16 cellular contexts compared by ENCODE assay signal in the genomic region with DNA sequence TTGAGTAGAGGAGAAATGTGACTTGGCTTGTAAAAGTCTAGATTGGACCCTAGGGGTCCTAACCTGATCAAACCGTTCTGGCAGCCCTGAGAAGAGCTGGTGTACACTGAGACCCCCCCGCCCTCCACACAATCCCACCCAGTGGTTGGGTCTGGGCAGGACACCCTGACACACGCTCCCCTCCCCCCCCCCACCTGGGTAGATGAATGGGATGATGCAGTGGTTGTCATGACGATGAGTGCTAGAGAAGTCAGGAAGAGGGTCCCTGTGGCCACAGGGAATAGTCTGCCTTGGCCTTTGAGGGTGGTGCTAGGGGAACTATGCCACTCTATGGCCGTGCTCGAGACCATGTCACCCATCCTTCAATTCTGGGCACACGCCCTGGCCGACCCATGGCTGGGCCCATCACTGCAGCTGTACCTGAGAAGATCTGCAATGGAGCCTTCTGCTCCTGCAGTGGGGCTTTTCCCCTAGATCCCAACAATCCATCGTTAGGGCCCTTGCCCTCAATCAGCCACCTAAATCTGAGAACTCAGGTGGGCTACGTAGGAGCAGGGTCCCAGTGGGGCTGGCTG. TPM values are rescaled to one million over a fixed set of nuclear protein-coding genes. Genes with fewer than 3 reads are reported as not detected.
DNase-seq lines count a peak whose midpoint lies in the region; ATAC-seq, FAIRE-seq and TF ChIP-seq lines count a peak whose summit lies in the region.
"Had no signal": no experiment of that assay in that cellular context is flagged by ENCODE, and none has a peak within 500 bp of the region (broad histone marks: within the 10 kb centered on the region; RNA-seq: fewer than 3 reads in every experiment).

No MANE protein-coding gene starts in this region.

- peaks cover 46% of the 10 kb centered on the region for H3K79me2 ChIP-seq in K562 (ENCODE audit: control insufficient read depth, insufficient read depth, low read length)

- DNase-seq in DMS 273 (lab: John Stamatoyannopoulos, UW; ENCODE audit: unreplicated experiment) = peak; percentile 34
- DNase-seq in DMS 273 treated with DMSO at 0.1 percent for 48 hours (lab: John Stamatoyannopoulos, UW) = no peak
- DNase-seq in BE2C = peak; percentile 22
- DNase-seq in K562 (ENCODE audit: extremely low read depth in 1 of 4, low spot score in 3 of 4) = peak in 3 of 4 experiments; percentile 10 to 49 (median 48)
- peak; percentile 82 for DNase-seq in mesenteric fat pad (ENCODE audit: low spot score)
- DNase-seq in thyroid gland = no peak
- DNase-seq in ascending aorta (ENCODE audit: low spot score in 2 of 2) = no peak
- no peak for DNase-seq in ureter (ENCODE audit: low spot score)
- DNase-seq: GF-D8, GM23248, KG1, NCI-H1694 treated with DMSO at 0.1 percent for 48 hours, OCI-M1, Right ventricle myocardium superior had no signal

- TF ChIP-seq CTCF in BE2C (IDR thresholded peaks at IDR 0.05; ENCODE audit: low read depth, low read length) = no peak
- no peak for TF ChIP-seq CTCF in K562 (IDR thresholded peaks at IDR 0.05 in 2 of 3, conservative IDR thresholded peaks at IDR 0.05 in 1 of 3; ENCODE audit: insufficient read depth in 2 of 3, low read depth in 1 of 3, low read length in 3 of 3)
- TF ChIP-seq CTCF in thyroid gland (IDR thresholded peaks at IDR 0.05) = no peak
- TF ChIP-seq CTCF in ascending aorta (IDR thresholded peaks at IDR 0.05) = no peak

- H3K4me1 ChIP-seq in BE2C (no peaks in the 10 kb centered on the region), K562 (replicated peaks in 1 of 2; ENCODE audit: control insufficient read depth in 2 of 2, insufficient read depth in 2 of 2, low read length in 2 of 2) (peaks cover 12 to 24% of the 10 kb centered on the region in 2 experiments; a peak in 4 of 5 replicates), thyroid gland (peaks cover 0 to 13% of the 10 kb centered on the region in 2 donors), ascending aorta (peaks cover 3 to 6% of the 10 kb centered on the region in 2 donors)

- H3K9me1 ChIP-seq in K562 (ENCODE audit: control insufficient read depth, insufficient read depth, low read length) = peaks cover 7% of the 10 kb centered on the region

- intact Hi-C loops in K562 (cut with micrococcal nuclease) = no loop called here
- intact Hi-C loops in thyroid gland (cut with DNase I) = loop anchor here (10.0 kb wide), 1 partner anchor 142 kb away; no protein-coding TSS in a partner anchor
- intact Hi-C loops in ascending aorta (cut with DNase I) = no loop called here

- ATAC-seq in K562 = no peak

- POLR2A ChIA-PET in K562 (lab: Yijun Ruan, JAX) = interaction anchor here (2.1 kb wide), 1 partner anchor 10 kb away, joined by 10 read pairs; a partner anchor contains a TSS

- BruUV-seq in K562 (replicated peaks; lab: Mats Ljungman, UMichigan) = no TSS peak

- no peak for FAIRE-seq in K562 (lab: Jason Lieb, UNC)
- FAIRE-seq: GM19239 had no signal

- no peak overlapping the region for H2AFZ ChIP-seq in K562 (ENCODE audit: low read depth, low read length)
- H2AFZ ChIP-seq: GM23248 had no signal

- H3K9me3 ChIP-seq in BE2C (no peaks in the 10 kb centered on the region), K562 (replicated peaks; ENCODE audit: control insufficient read depth, insufficient read depth, low read depth, low read length) (no peaks in the 10 kb centered on the region), thyroid gland (no peaks in the 10 kb centered on the region), ascending aorta (no peaks in the 10 kb centered on the region)

- H4K20me1 ChIP-seq in K562 (replicated peaks; ENCODE audit: control insufficient read depth, insufficient read depth, low read length) = peaks cover 33% of the 10 kb centered on the region

- H3K4me3 ChIP-seq in BE2C (ENCODE audit: low read depth, low read length) (no peak overlapping the region), K562 (no peak overlapping the region), thyroid gland (replicated peaks in 1 of 3) (no peak overlapping the region), ascending aorta (no peak overlapping the region)
- H3K4me3 ChIP-seq: GM23248 had no signal

- 90% methylated on average over 6 of the region's 10 CpGs for WGBS in K562 (ENCODE audit: insufficient coverage, low coverage, missing lambda C conversion rate)
- 90% methylated on average over 6 of the region's 10 CpGs; no CpG with 5 or more reads in 1 of the 2 donors for WGBS in thyroid gland, 2 donors

- no peak for TF ChIP-seq EP300 in K562 (IDR thresholded peaks at IDR 0.05; ENCODE audit: low read length)

- peaks cover 35% of the 10 kb centered on the region for H3K36me3 ChIP-seq in BE2C
- peaks cover 75% of the 10 kb centered on the region; the same call in 2 of the 3 replicates for H3K36me3 ChIP-seq in K562 (ENCODE audit: control insufficient read depth, insufficient read depth, low read length)
- H3K36me3 ChIP-seq in thyroid gland = peaks cover 35 to 46% of the 10 kb centered on the region in 2 donors
- H3K36me3 ChIP-seq in ascending aorta = peaks cover 42 to 50% of the 10 kb centered on the region in 2 donors

- no peak overlapping the region for H3K27ac ChIP-seq in K562 (ENCODE audit: extremely low read depth, low read depth, low read length)
- H3K27ac ChIP-seq in thyroid gland = no peak overlapping the region
- H3K27ac ChIP-seq in ascending aorta = no peak overlapping the region
- H3K27ac ChIP-seq: 22Rv1, GM23248 had no signal

- no peak for TF ChIP-seq POLR2A in K562 (conservative IDR thresholded peaks at IDR 0.05)
- TF ChIP-seq POLR2A in thyroid gland (IDR thresholded peaks at IDR 0.05) = no peak

- TF ChIP-seq RAD21 in K562 (CRISPR knock-in tag; conservative IDR thresholded peaks at IDR 0.05 in 1 of 2, IDR thresholded peaks at IDR 0.05 in 1 of 2) = no peak

- H3K27me3 ChIP-seq in BE2C (no peaks in the 10 kb centered on the region), K562 (ENCODE audit: control insufficient read depth in 2 of 2, insufficient read depth in 2 of 2, low read length in 2 of 2) (no peaks in the 10 kb centered on the region), thyroid gland (no peaks in the 10 kb centered on the region), ascending aorta (no peaks in the 10 kb centered on the region)

- in situ Hi-C loops in K562 (cut with MboI) = no loop called here

- CTCF ChIA-PET in K562 (lab: Yijun Ruan, JAX; ENCODE audit: low intra/inter-chr PET ratio) = no interaction called here

- no peak overlapping the region for H3K9ac ChIP-seq in K562 (ENCODE audit: insufficient read depth in 1 of 2, low read depth in 2 of 2, low read length in 2 of 2)
- H3K9ac ChIP-seq: GM23248 had no signal

- H3K4me2 ChIP-seq in K562 (ENCODE audit: insufficient read depth, low read length) = no peak overlapping the region

RNA-seq across cellular contexts. Expression of a gene that starts 4.4 kb away (rescaled TPM):
- polyA plus RNA-seq in BE2C (2012; ENCODE audit: insufficient read depth, insufficient read length, low read depth) = 139 TPM
- total RNA-seq in K562 (2011; cell fraction: chromatin; rRNA removed; ENCODE audit: low replicate concordance) = 89.8 and 211 TPM in 2 replicates
- 119 and 125 TPM in 2 replicates for total RNA-seq in K562 (2011; cell fraction: nucleolus; rRNA removed)
- 113 and 130 TPM in 2 replicates for total RNA-seq in K562 (2011; cell fraction: nucleoplasm; rRNA removed)
- total RNA-seq in K562 (2014; rRNA removed) (50.7 and 68.5 TPM in 2 replicates), K562 (2014; rRNA removed; fragmentation: Illumina TruSeq; extraction: Trizol) (34.9 and 45.4 TPM in 2 replicates), K562 (2015; rRNA removed; fragmentation: Illumina TruSeq; extraction: Trizol) (57.5 and 60.7 TPM in 2 replicates), K562 (2021) (89.4 and 97.2 TPM in 2 replicates), mesenteric fat pad (80.6 TPM), thyroid gland (100 to 1,000 TPM in 2 of 4 donors, 10 to 100 TPM in 2; 76.6 to 111 (median 93.7) TPM), ascending aorta (87.4 TPM), ureter (85.4 TPM)
- polyA plus RNA-seq in K562 (2011; rRNA removed) (78.1 and 104 TPM in 2 replicates), K562 (2014; fragmentation: Illumina TruSeq; extraction: Trizol) (86.0 and 104 TPM in 2 replicates), K562 (2014; fragmentation: Nextera tagmentation; extraction: Ambion mirVana) (1 to 10 TPM; 3.9 to 5.4 TPM), K562 (2014; rRNA removed) (79.7 and 90.9 TPM in 2 replicates)
- polyA plus RNA-seq in K562 (2011; cell fraction: cytosol; rRNA removed) = 134 and 154 TPM in 2 replicates
- polyA plus RNA-seq in K562 (2011; cell fraction: nucleus; rRNA removed) = 448 and 526 TPM in 2 replicates
- 84.2 and 89.4 TPM in 2 replicates for polyA plus RNA-seq in K562 (2012)
- 61.2 and 77.6 TPM in 2 replicates for polyA minus RNA-seq in K562 (2011; rRNA and poly(A)+ RNA removed)
- 72.5 and 107 TPM in 2 replicates for polyA minus RNA-seq in K562 (2011; cell fraction: cytosol; rRNA and poly(A)+ RNA removed)
- 63.5 and 70.4 TPM in 2 replicates for polyA minus RNA-seq in K562 (2011; cell fraction: nucleus; rRNA and poly(A)+ RNA removed)

RNA-seq across cellular contexts. Expression of a gene that starts 9.9 kb away (rescaled TPM):
- polyA plus RNA-seq in BE2C (2012; ENCODE audit: insufficient read depth, insufficient read length, low read depth) = 95.9 TPM
- 40.9 and 111 TPM in 2 replicates for total RNA-seq in K562 (2011; cell fraction: chromatin; rRNA removed; ENCODE audit: low replicate concordance)
- total RNA-seq in K562 (2011; cell fraction: nucleolus; rRNA removed) = 39.0 and 45.0 TPM in 2 replicates
- total RNA-seq in K562 (2011; cell fraction: nucleoplasm; rRNA removed) = 38.4 and 40.7 TPM in 2 replicates
- total RNA-seq in K562 (2014; rRNA removed) (13.8 and 15.1 TPM in 2 replicates), K562 (2014; rRNA removed; fragmentation: Illumina TruSeq; extraction: Trizol) (8.4 and 9.0 TPM in 2 replicates), K562 (2015; rRNA removed; fragmentation: Illumina TruSeq; extraction: Trizol) (11.7 and 11.9 TPM in 2 replicates), K562 (2021) (27.4 and 29.0 TPM in 2 replicates), mesenteric fat pad (42.2 TPM), thyroid gland (100 to 1,000 TPM in 1 of 4 donors, 10 to 100 TPM in 3; 61.9 to 128 (median 86.8) TPM), ascending aorta (104 TPM), ureter (108 TPM)
- polyA plus RNA-seq in K562 (2011; rRNA removed) (9.2 and 20.7 TPM in 2 replicates), K562 (2014; fragmentation: Illumina TruSeq; extraction: Trizol) (18.4 and 21.3 TPM in 2 replicates), K562 (2014; fragmentation: Nextera tagmentation; extraction: Ambion mirVana) (1 to 10 TPM; 2.5 to 5.0 TPM), K562 (2014; rRNA removed) (10.1 and 12.1 TPM in 2 replicates)
- polyA plus RNA-seq in K562 (2011; cell fraction: cytosol; rRNA removed) = 7.9 and 11.2 TPM in 2 replicates
- 62.9 and 72.4 TPM in 2 replicates for polyA plus RNA-seq in K562 (2011; cell fraction: nucleus; rRNA removed)
- polyA plus RNA-seq in K562 (2012) = 32.1 and 37.3 TPM in 2 replicates
- polyA minus RNA-seq in K562 (2011; rRNA and poly(A)+ RNA removed) = 26.8 and 31.8 TPM in 2 replicates
- 22.3 and 32.7 TPM in 2 replicates for polyA minus RNA-seq in K562 (2011; cell fraction: cytosol; rRNA and poly(A)+ RNA removed)
- polyA minus RNA-seq in K562 (2011; cell fraction: nucleus; rRNA and poly(A)+ RNA removed) = 24.2 and 33.0 TPM in 2 replicates

RNA-seq across cellular contexts. Expression of a gene that starts 29.2 kb away (rescaled TPM):
- 174 TPM for polyA plus RNA-seq in BE2C (2012; ENCODE audit: insufficient read depth, insufficient read length, low read depth)
- 100 and 166 TPM in 2 replicates for total RNA-seq in K562 (2011; cell fraction: chromatin; rRNA removed; ENCODE audit: low replicate concordance)
- 84.0 and 85.6 TPM in 2 replicates for total RNA-seq in K562 (2011; cell fraction: nucleolus; rRNA removed)
- 103 and 130 TPM in 2 replicates for total RNA-seq in K562 (2011; cell fraction: nucleoplasm; rRNA removed)
- 96.0 and 125 TPM in 2 replicates for total RNA-seq in K562 (2014; rRNA removed)
- total RNA-seq in K562 (2014; rRNA removed; fragmentation: Illumina TruSeq; extraction: Trizol) = 28.0 and 32.5 TPM in 2 replicates
- total RNA-seq in K562 (2015; rRNA removed; fragmentation: Illumina TruSeq; extraction: Trizol) = 52.2 and 57.8 TPM in 2 replicates
- total RNA-seq in K562 (2021) = 174 TPM in 2 replicates
- polyA plus RNA-seq in K562 (2011; rRNA removed) = 93.6 and 129 TPM in 2 replicates
- 107 and 204 TPM in 2 replicates for polyA plus RNA-seq in K562 (2011; cell fraction: cytosol; rRNA removed)
- polyA plus RNA-seq in K562 (2011; cell fraction: nucleus; rRNA removed) = 107 and 144 TPM in 2 replicates
- 139 and 174 TPM in 2 replicates for polyA plus RNA-seq in K562 (2012)
- 130 and 136 TPM in 2 replicates for polyA plus RNA-seq in K562 (2014; fragmentation: Illumina TruSeq; extraction: Trizol)
- polyA plus RNA-seq in K562 (2014; fragmentation: Nextera tagmentation; extraction: Ambion mirVana) = 10 to 100 TPM; 32.0 to 40.1 TPM
- 103 and 109 TPM in 2 replicates for polyA plus RNA-seq in K562 (2014; rRNA removed)
- polyA minus RNA-seq in K562 (2011; rRNA and poly(A)+ RNA removed) = 91.5 and 109 TPM in 2 replicates
- 93.2 and 101 TPM in 2 replicates for polyA minus RNA-seq in K562 (2011; cell fraction: cytosol; rRNA and poly(A)+ RNA removed)
- polyA minus RNA-seq in K562 (2011; cell fraction: nucleus; rRNA and poly(A)+ RNA removed) = 27.5 and 38.9 TPM in 2 replicates
- 189 TPM for total RNA-seq in mesenteric fat pad
- total RNA-seq in thyroid gland = 100 to 1,000 TPM; 159 to 293 (median 201) TPM
- total RNA-seq in ascending aorta = 162 TPM
- 193 TPM for total RNA-seq in ureter

Comparison
In these comparisons a context has a peak if more than half of its experiments do, and no peak if none do; other contexts are left out.
1. DNase-seq: peak in DMS 273 (single experiment), BE2C (single experiment), K562 (3 of 4) and mesenteric fat pad (single experiment); none in DMS 273 treated with DMSO at 0.1 percent for 48 hours (single experiment), thyroid gland (0 of 2), ascending aorta (0 of 2) and ureter (single experiment).